ENCODE assay signal across 17 cellular contexts in the genomic region with DNA sequence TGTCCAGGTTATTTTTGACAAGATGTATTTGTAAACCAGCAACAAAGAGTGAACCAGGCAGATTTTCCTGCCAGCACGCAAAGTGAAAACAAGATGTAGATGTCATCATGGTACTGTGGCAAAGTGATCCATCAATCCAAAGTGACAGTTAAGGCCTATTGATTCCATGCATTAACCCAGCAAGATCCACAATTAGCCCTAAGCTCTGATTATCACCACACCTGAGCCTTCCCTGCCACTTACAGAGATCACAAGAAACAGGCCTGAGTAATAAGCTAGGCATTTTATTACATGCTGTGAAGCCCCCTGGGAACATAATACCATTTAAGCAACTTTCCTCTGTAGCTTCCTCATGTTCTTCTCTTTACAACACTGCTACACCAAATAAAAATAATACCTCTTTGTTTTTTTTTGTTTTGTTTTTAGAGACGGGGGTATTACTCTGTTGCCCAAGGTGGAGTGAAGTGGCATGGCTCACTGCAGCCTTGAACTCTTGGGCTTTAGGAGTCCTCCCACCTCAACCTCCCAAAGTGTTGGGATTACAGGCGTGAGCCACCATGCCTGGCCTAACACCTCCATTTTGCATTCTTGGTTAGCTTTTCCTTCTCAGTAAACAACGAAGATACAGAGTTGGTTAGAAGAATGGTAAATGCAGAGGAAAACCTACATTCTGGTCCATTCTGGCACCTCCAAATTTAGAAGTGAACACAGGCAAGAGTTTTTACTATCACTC.
DNase-seq lines count a peak whose midpoint lies in the region; ATAC-seq and TF ChIP-seq lines count a peak whose summit lies in the region.
"Had no signal": no experiment of that assay in that cellular context is flagged by ENCODE, and none has a peak within 500 bp of the region (broad histone marks: within the 10 kb centered on the region; RNA-seq: fewer than 3 reads in every experiment).

No MANE protein-coding gene starts in this region.

- TF ChIP-seq CTCF in RWPE1 (conservative IDR thresholded peaks at IDR 0.05; ENCODE audit: low read depth), result no peak
- no peak for TF ChIP-seq CTCF in glutamatergic neuron (IDR thresholded peaks at IDR 0.05; ENCODE audit: partially characterized antibody, unreplicated experiment)
- no peak for TF ChIP-seq CTCF in smooth muscle cell (IDR thresholded peaks at IDR 0.05; ENCODE audit: borderline replicate concordance, insufficient read depth, poor library complexity, severe bottlenecking)
- TF ChIP-seq CTCF in upper lobe of left lung (IDR thresholded peaks at IDR 0.05), result no peak

- H3K9me3 Mint-ChIP-seq in glutamatergic neuron (ENCODE audit: unreplicated experiment), result peaks cover 11% of the 10 kb centered on the region

- no peak overlapping the region for H2AFZ ChIP-seq in smooth muscle cell (ENCODE audit: low read depth)

- DNase-seq in NCI-H146 (lab: John Stamatoyannopoulos, UW), result peak; percentile 65
- no peak for DNase-seq in RWPE1 (ENCODE audit: low spot score)
- DNase-seq in glutamatergic neuron, result no peak
- DNase-seq in smooth muscle cell (lab: John Stamatoyannopoulos, UW; ENCODE audit: unreplicated experiment), result no peak
- DNase-seq in foreskin melanocyte, result no peak
- DNase-seq in upper lobe of left lung, result no peak
- no peak for DNase-seq in A172 (ENCODE audit: low spot score)
- DNase-seq: activated gamma-delta T cell; lower lobe of right lung; naive B cell; NCI-H446; OCI-M1; stimulated activated CD4-positive, alpha-beta T cell treated with anti-CD3 and anti-CD28 coated beads, Interleukin-12 subunit alpha, Interleukin-12 subunit beta, amount 100 ng/mL, for 4 hours; transverse colon had no signal

- POLR2A ChIA-PET in RWPE1 (lab: Yijun Ruan, JAX; ENCODE audit: low non-redundant PET), result no interaction called here

- ATAC-seq in HG03571 (IDR thresholded peaks at IDR 0.05; ENCODE audit: unreplicated experiment), result no peak
- no peak for ATAC-seq in upper lobe of left lung (ENCODE audit: low FRiP score in 2 of 2)
- ATAC-seq: gastroesophageal sphincter; lower lobe of right lung; stimulated activated memory B cell treated with anti-CD40 and anti-IgM and Interleukin-4, amounts not matched to agents 10 μg/mL and 1 μg/mL and 100 μg/mL, for 72 hours had no signal

- TF ChIP-seq EP300 in upper lobe of left lung (IDR thresholded peaks at IDR 0.05), result no peak

- H3K36me3 Mint-ChIP-seq in glutamatergic neuron (ENCODE audit: unreplicated experiment), result no peaks in the 10 kb centered on the region
- H3K36me3 Mint-ChIP-seq: naive B cell; stimulated activated memory B cell treated with anti-CD40 and anti-IgM and Interleukin-4, amounts not matched to agents 10 μg/mL and 1 μg/mL and 100 μg/mL, for 72 hours had no signal

- H3K79me2 ChIP-seq in smooth muscle cell (ENCODE audit: low read depth), result peaks cover 8% of the 10 kb centered on the region

- peaks cover 5% of the 10 kb centered on the region for H3K27me3 Mint-ChIP-seq in glutamatergic neuron (ENCODE audit: unreplicated experiment)

- peak overlapping the region; percentile 80 for H3K27ac ChIP-seq in RWPE1
- peak overlapping the region; percentile 71 for H3K27ac ChIP-seq in smooth muscle cell (ENCODE audit: low read depth)
- no peak overlapping the region for H3K27ac ChIP-seq in upper lobe of left lung
- H3K27ac ChIP-seq: gastroesophageal sphincter, lower lobe of right lung, transverse colon had no signal

- no peaks in the 10 kb centered on the region for H3F3A ChIP-seq in smooth muscle cell (ENCODE audit: low read depth)

- H3K36me3 ChIP-seq in smooth muscle cell (ENCODE audit: low read depth) (no peaks in the 10 kb centered on the region), upper lobe of left lung (no peaks in the 10 kb centered on the region)
- H3K36me3 ChIP-seq: gastroesophageal sphincter, lower lobe of right lung, transverse colon had no signal

- no peaks in the 10 kb centered on the region for H3K27me3 ChIP-seq in smooth muscle cell (ENCODE audit: low read depth)
- no peaks in the 10 kb centered on the region for H3K27me3 ChIP-seq in upper lobe of left lung
- H3K27me3 ChIP-seq: gastroesophageal sphincter, transverse colon had no signal

- H3K4me1 ChIP-seq in smooth muscle cell (ENCODE audit: low read depth) (peaks cover 53% of the 10 kb centered on the region), upper lobe of left lung (peaks cover 0 to 10% (median 4%) of the 10 kb centered on the region in 4 donors)
- H3K4me1 ChIP-seq: gastroesophageal sphincter had no signal

- H3K4me1 Mint-ChIP-seq in glutamatergic neuron (ENCODE audit: low read depth, unreplicated experiment), result peaks cover 60% of the 10 kb centered on the region

- peak overlapping the region; percentile 51 for H3K4me3 Mint-ChIP-seq in glutamatergic neuron (ENCODE audit: unreplicated experiment)
- H3K4me3 Mint-ChIP-seq: naive B cell; stimulated activated memory B cell treated with anti-CD40 and anti-IgM and Interleukin-4, amounts not matched to agents 10 μg/mL and 1 μg/mL and 100 μg/mL, for 72 hours had no signal

- H3K4me3 ChIP-seq in smooth muscle cell (no peak overlapping the region), upper lobe of left lung (no peak overlapping the region)
- H3K4me3 ChIP-seq: gastroesophageal sphincter, lower lobe of right lung, transverse colon had no signal

- no peak overlapping the region for H3K9ac ChIP-seq in smooth muscle cell (ENCODE audit: low read depth)

- CTCF ChIA-PET in RWPE1 (lab: Yijun Ruan, JAX), result interaction anchor here (0.6 to 0.7 kb wide), 3 partner anchors 17 to 1140 kb away, joined by 3 read pairs; no protein-coding TSS in a partner anchor

- 79% methylated on average over 4 of the region's 4 CpGs for WGBS in smooth muscle cell (ENCODE audit: low lambda C conversion rate)
- 73 to 82% methylated on average over 4 of the region's 4 CpGs for WGBS in upper lobe of left lung, 2 donors

- no peaks in the 10 kb centered on the region for H4K20me1 ChIP-seq in smooth muscle cell (ENCODE audit: low read depth)

- H3K27ac Mint-ChIP-seq in glutamatergic neuron (ENCODE audit: unreplicated experiment), result peak overlapping the region; percentile 78
- H3K27ac Mint-ChIP-seq: naive B cell; stimulated activated memory B cell treated with anti-CD40 and anti-IgM and Interleukin-4, amounts not matched to agents 10 μg/mL and 1 μg/mL and 100 μg/mL, for 72 hours had no signal

- H3K4me2 ChIP-seq in smooth muscle cell, result no peak overlapping the region

- no peak for TF ChIP-seq POLR2A in upper lobe of left lung (IDR thresholded peaks at IDR 0.05)

- no peaks in the 10 kb centered on the region for H3K9me3 ChIP-seq in smooth muscle cell (replicated peaks; ENCODE audit: low read depth)
- no peaks in the 10 kb centered on the region for H3K9me3 ChIP-seq in upper lobe of left lung
- H3K9me3 ChIP-seq: gastroesophageal sphincter, lower lobe of right lung, transverse colon had no signal

Comparison
In these comparisons a context has a peak if more than half of its experiments do, and no peak if none do; other contexts are left out.
1. H3K27ac ChIP-seq: peak in RWPE1 (single experiment) and smooth muscle cell (single experiment); none in upper lobe of left lung (0 of 4).